8 cellular contexts compared by ENCODE assay signal in genomic region chr1:150320667-150320978, GRCh38. TPM values are rescaled to one million over a fixed set of nuclear protein-coding genes. Genes with fewer than 3 reads are reported as not detected.
A peak's percentile ranks its signal among the peaks of the same experiment; 100 is the strongest.
DNase-seq lines count a peak whose midpoint lies in the region; ATAC-seq, FAIRE-seq and TF ChIP-seq lines count a peak whose summit lies in the region.

No MANE protein-coding gene starts in this region.

- no peaks in the 10 kb centered on the region for H3K27me3 ChIP-seq in CD4-positive, CD25-positive, alpha-beta regulatory T cell (ENCODE audit: control insufficient read depth, insufficient read depth, low read length)
- H3K27me3 ChIP-seq in NT2/D1 (ENCODE audit: insufficient read depth, insufficient read length) (no peaks in the 10 kb centered on the region), H1 (replicated peaks in 1 of 4; ENCODE audit: control insufficient read depth in 3 of 4, extremely low read depth in 1 of 4, insufficient read depth in 3 of 4, low read length in 3 of 4) (no peaks in the 10 kb centered on the region; a peak in 1 of 7 replicates), osteoblast (ENCODE audit: insufficient read depth, low read length) (no peaks in the 10 kb centered on the region), H7 (ENCODE audit: control insufficient read depth, insufficient read depth, low read length) (no peaks in the 10 kb centered on the region)

- CTCF ChIA-PET in H1 (lab: Charles Lee; ENCODE audit: partially characterized antibody) = no interaction called here

- 97% methylated on average over 8 of the region's 8 CpGs; no CpG with 5 or more reads in 1 of the 2 experiments for WGBS in H1 (ENCODE audit: extremely low coverage in 1 of 2, insufficient coverage in 1 of 2, insufficient read length in 1 of 2, insufficient replicate concordance in 2 of 2, low coverage in 1 of 2, low lambda C conversion rate in 2 of 2, missing lambda C conversion rate in 1 of 2), 2 experiments

- peak overlapping the region; percentile 67 for H3K4me3 ChIP-seq in CD4-positive, CD25-positive, alpha-beta regulatory T cell (ENCODE audit: low read depth, low read length)
- peak overlapping the region; percentile 10 for H3K4me3 ChIP-seq in NT2/D1 (ENCODE audit: insufficient read length, low read depth)
- peak overlapping the region in 2 of 4 experiments; percentile 77 to 100; a peak in 3 of 8 replicates for H3K4me3 ChIP-seq in H1 (ENCODE audit: extremely low read depth in 1 of 4, insufficient read depth in 2 of 4, low read depth in 3 of 4, low read length in 4 of 4)
- peak overlapping the region; percentile 92 for H3K4me3 ChIP-seq in osteoblast (ENCODE audit: insufficient read depth, low read length)
- no peak overlapping the region for H3K4me3 ChIP-seq in H7 (ENCODE audit: insufficient read depth, low read depth, low read length)

- H3K9me3 Mint-ChIP-seq in CD4-positive, CD25-positive, alpha-beta regulatory T cell = no peaks in the 10 kb centered on the region

- H3K4me2 ChIP-seq in H1 (ENCODE audit: insufficient read depth in 1 of 2, low read depth in 2 of 2, low read length in 2 of 2) (peak overlapping the region; percentile 30 to 92; a peak in 2 of 4 replicates), osteoblast (ENCODE audit: insufficient read depth, low read length) (peak overlapping the region; percentile 89)

- no peak for FAIRE-seq in H1 (lab: Jason Lieb, UNC)

- peaks cover 8% of the 10 kb centered on the region; the same call in 1 of the 2 replicates for H3K23me2 ChIP-seq in H1 (ENCODE audit: low read depth, low read length)

- H2BK5ac ChIP-seq in H1 (ENCODE audit: low read depth, low read length) = no peak overlapping the region

- POLR2A ChIA-PET in H1 (lab: Charles Lee; ENCODE audit: partially characterized antibody) = interaction anchor here (1.0 to 1.9 kb wide), 6 partner anchors 9 to 92 kb away, joined by 4 to 8 read pairs (median 6); partner anchors contain the start of gene RPRD2

- no peak for TF ChIP-seq RAD21 in H1 (IDR thresholded peaks at IDR 0.05 in 1 of 2, conservative IDR thresholded peaks at IDR 0.05 in 1 of 2; ENCODE audit: low read depth in 2 of 2, low read length in 2 of 2)

- no peak overlapping the region for H4K5ac ChIP-seq in H1 (ENCODE audit: insufficient read length, low read depth, low read length)

- H4K8ac ChIP-seq in H1 (ENCODE audit: extremely low read depth, insufficient read depth, low read length) = no peak overlapping the region

- H3K4me3 Mint-ChIP-seq in CD4-positive, CD25-positive, alpha-beta regulatory T cell = peak overlapping the region; percentile 95 to 100 (median 99)

- peaks cover 12% of the 10 kb centered on the region for H3K4me1 ChIP-seq in CD4-positive, CD25-positive, alpha-beta regulatory T cell (ENCODE audit: control insufficient read depth, insufficient read depth, low read length, poor library complexity, severe bottlenecking)
- H3K4me1 ChIP-seq in NT2/D1 (ENCODE audit: insufficient read depth, insufficient read length) = no peaks in the 10 kb centered on the region
- H3K4me1 ChIP-seq in H1 (replicated peaks in 1 of 4; ENCODE audit: control insufficient read depth in 3 of 4, insufficient read depth in 4 of 4, low read length in 3 of 4) = peaks cover 0 to 6% (median 1%) of the 10 kb centered on the region in 4 experiments; a peak in 3 of 7 replicates
- peaks cover 8% of the 10 kb centered on the region for H3K4me1 ChIP-seq in osteoblast (ENCODE audit: insufficient read depth, low read length)

- H3K9me3 ChIP-seq in CD4-positive, CD25-positive, alpha-beta regulatory T cell (ENCODE audit: control insufficient read depth in 2 of 2, low read length in 2 of 2) = no peaks in the 10 kb centered on the region
- no peaks in the 10 kb centered on the region for H3K9me3 ChIP-seq in NT2/D1 (ENCODE audit: insufficient read depth, low read length)
- H3K9me3 ChIP-seq in H1 (ENCODE audit: insufficient read depth in 2 of 2, low read depth in 1 of 2, low read length in 1 of 2) = no peaks in the 10 kb centered on the region; a peak in 1 of 4 replicates
- no peaks in the 10 kb centered on the region for H3K9me3 ChIP-seq in osteoblast (ENCODE audit: low read depth, low read length)

- H4K91ac ChIP-seq in H1 (replicated peaks; ENCODE audit: insufficient read length, low read length) = no peak overlapping the region

- H3K27ac ChIP-seq in CD4-positive, CD25-positive, alpha-beta regulatory T cell (ENCODE audit: insufficient read depth, low read length, poor library complexity, severe bottlenecking) = peak overlapping the region; percentile 85
- H3K27ac ChIP-seq in H1 (ENCODE audit: low read depth, low read length) (no peak overlapping the region), osteoblast (ENCODE audit: low read depth, low read length) (no peak overlapping the region)

- H3K18ac ChIP-seq in H1 (ENCODE audit: extremely low read depth, low read length) = no peak overlapping the region

- no peak overlapping the region for H3K4ac ChIP-seq in H1 (replicated peaks; ENCODE audit: insufficient read length, low read depth, low read length)

- H3K79me1 ChIP-seq in H1 (ENCODE audit: low read depth, low read length) = peaks cover 6% of the 10 kb centered on the region; the same call in 1 of the 2 replicates

- H3K27me3 Mint-ChIP-seq in CD4-positive, CD25-positive, alpha-beta regulatory T cell = no peaks in the 10 kb centered on the region

- peaks cover 14% of the 10 kb centered on the region for H3K36me3 ChIP-seq in CD4-positive, CD25-positive, alpha-beta regulatory T cell (ENCODE audit: control insufficient read depth, insufficient read depth, low read length)
- H3K36me3 ChIP-seq in NT2/D1 (ENCODE audit: insufficient read depth, insufficient read length, low read length) (peaks cover 31% of the 10 kb centered on the region), H1 (ENCODE audit: control insufficient read depth in 2 of 4, insufficient read depth in 4 of 4, low read length in 3 of 4) (peaks cover 9 to 15% (median 9%) of the 10 kb centered on the region in 4 experiments), osteoblast (ENCODE audit: insufficient read depth, low read length) (peaks cover 11% of the 10 kb centered on the region), H7 (replicated peaks; ENCODE audit: control insufficient read depth, insufficient read depth, low read length) (peaks cover 7% of the 10 kb centered on the region)

- H2AFZ ChIP-seq in H1 (ENCODE audit: low read length) (no peak overlapping the region), osteoblast (ENCODE audit: low read length) (peak overlapping the region; percentile 76)

- H2BK20ac ChIP-seq in H1 (ENCODE audit: low read length) = no peak overlapping the region

- no peak overlapping the region for H3K14ac ChIP-seq in H1 (ENCODE audit: insufficient read length)

- peak in 1 of 3 donors; percentile 9 for DNase-seq in CD4-positive, CD25-positive, alpha-beta regulatory T cell
- DNase-seq in NT2/D1 (ENCODE audit: low read depth, low spot score) (no peak), H1 (ENCODE audit: low read depth in 1 of 2, low spot score in 2 of 2) (no peak), osteoblast (ENCODE audit: insufficient read length, low spot score, missing footprints) (no peak), omental fat pad (ENCODE audit: low spot score) (no peak), posterior vena cava (ENCODE audit: low spot score) (no peak), H7 (no peak)

- H3K23ac ChIP-seq in H1 (ENCODE audit: insufficient read length) = no peak overlapping the region

- no peak for ATAC-seq in CD4-positive, CD25-positive, alpha-beta regulatory T cell (ENCODE audit: low read depth in 2 of 2)
- ATAC-seq in omental fat pad (ENCODE audit: low FRiP score) (no peak), GM21529 (IDR thresholded peaks at IDR 0.05; ENCODE audit: unreplicated experiment) (no peak)

- H3K27ac Mint-ChIP-seq in CD4-positive, CD25-positive, alpha-beta regulatory T cell = peak overlapping the region; percentile 99 to 100 (median 99)

- no peak overlapping the region for H2BK12ac ChIP-seq in H1 (ENCODE audit: low read depth, low read length)

- H3K36me3 Mint-ChIP-seq in CD4-positive, CD25-positive, alpha-beta regulatory T cell = peaks cover 4% of the 10 kb centered on the region

- intact Hi-C loops in posterior vena cava (cut with DNase I) = no loop called here

- no peak overlapping the region for H2BK15ac ChIP-seq in H1 (ENCODE audit: low read length)

- H3K9ac ChIP-seq in NT2/D1 (ENCODE audit: insufficient read length, low read depth) (no peak overlapping the region), H1 (replicated peaks in 1 of 4; ENCODE audit: extremely low read depth in 1 of 4, low read depth in 3 of 4, low read length in 3 of 4) (no peak overlapping the region)

- peaks cover 12 to 28% of the 10 kb centered on the region in 2 experiments for H3K79me2 ChIP-seq in H1 (ENCODE audit: control insufficient read depth in 1 of 2, insufficient read depth in 2 of 2, low read length in 2 of 2)
- peaks cover 42% of the 10 kb centered on the region for H3K79me2 ChIP-seq in osteoblast (ENCODE audit: insufficient read depth, low read length)

- TF ChIP-seq POLR2A in H1 (IDR thresholded peaks at IDR 0.05; ENCODE audit: control extremely low read depth in 1 of 2, low read depth in 2 of 2, low read length in 2 of 2) = no peak

- H3K56ac ChIP-seq in H1 (replicated peaks; ENCODE audit: insufficient read length, low read depth, low read length) = no peak overlapping the region

- peaks cover 11 to 37% (median 21%) of the 10 kb centered on the region in 4 donors for H3K4me1 Mint-ChIP-seq in CD4-positive, CD25-positive, alpha-beta regulatory T cell

- TF ChIP-seq EP300 in H1 (IDR thresholded peaks at IDR 0.05; ENCODE audit: borderline replicate concordance in 1 of 2, low read depth in 2 of 2, low read length in 2 of 2) = no peak

- TF ChIP-seq CTCF in H1 (IDR thresholded peaks at IDR 0.05; ENCODE audit: control extremely low read depth in 1 of 3, insufficient read depth in 1 of 3, low read depth in 1 of 3, low read length in 3 of 3) (no peak), osteoblast (IDR thresholded peaks at IDR 0.05; ENCODE audit: extremely low read depth, low read depth, low read length) (no peak), omental fat pad (IDR thresholded peaks at IDR 0.05) (no peak)

- H4K20me1 ChIP-seq in H1 (replicated peaks in 1 of 2; ENCODE audit: control insufficient read depth in 1 of 2, insufficient read depth in 2 of 2, low read length in 2 of 2) = peaks cover 0 to under 1% of the 10 kb centered on the region in 2 experiments
- H4K20me1 ChIP-seq in osteoblast (ENCODE audit: insufficient read depth, low read length) = peaks cover 5% of the 10 kb centered on the region

- no peak overlapping the region for H2AK5ac ChIP-seq in H1 (ENCODE audit: low read depth, low read length)

- H2BK120ac ChIP-seq in H1 (replicated peaks; ENCODE audit: low read depth, low read length) = no peak overlapping the region

RNA-seq across cellular contexts. Expression of gene PRPF3, which starts 0.7 kb away (rescaled TPM):
- total RNA-seq in CD4-positive, CD25-positive, alpha-beta regulatory T cell = 106 TPM
- 10 to 100 TPM; 13.4 to 19.7 (median 17.0) TPM for polyA plus RNA-seq in CD4-positive, CD25-positive, alpha-beta regulatory T cell
- total RNA-seq in H1 (2021; fragmentation: NEBNext Ultra II Directional; extraction: Animal tissue kit (Norgen Biotek cat#: 25700)) = 58.1 and 65.8 TPM in 2 replicates
- polyA plus RNA-seq in H1 (2011; rRNA removed) = 15.1 and 17.9 TPM in 2 replicates
- polyA plus RNA-seq in H1 (2011; cell fraction: cytosol; rRNA removed) = 32.0 TPM
- 40.6 TPM for polyA plus RNA-seq in H1 (2011; cell fraction: nucleus; rRNA removed)
- polyA plus RNA-seq in H1 (2012, experiment 1 of 2) = 45.5 to 60.2 TPM (median 50.5 TPM) in 4 replicates
- polyA plus RNA-seq in H1 (2012, experiment 2 of 2) = 9.1 TPM
- 49.7 TPM for polyA plus RNA-seq in H1 (2013, experiment 1 of 2)
- 44.2 TPM for polyA plus RNA-seq in H1 (2013, experiment 2 of 2)
- polyA minus RNA-seq in H1 (2011; rRNA and poly(A)+ RNA removed) = 39.0 and 39.6 TPM in 2 replicates
- polyA minus RNA-seq in H1 (2011; cell fraction: cytosol; rRNA and poly(A)+ RNA removed) = 21.8 TPM
- polyA minus RNA-seq in H1 (2011; cell fraction: nucleus; rRNA and poly(A)+ RNA removed) = 50.5 TPM
- 33.9 and 35.8 TPM in 2 replicates for total RNA-seq in osteoblast
- total RNA-seq in omental fat pad = 10 to 100 TPM; 23.3 to 68.6 (median 48.5) TPM
- total RNA-seq in posterior vena cava = 10 to 100 TPM; 32.4 to 39.3 TPM
- 46.9 and 58.0 TPM in 2 replicates for total RNA-seq in H7 (2014; rRNA removed; shearing (Covaris generic))

RNA-seq across cellular contexts. Expression of gene MRPS21, which starts 27.0 kb away (rescaled TPM):
- total RNA-seq in CD4-positive, CD25-positive, alpha-beta regulatory T cell = 45.3 TPM
- polyA plus RNA-seq in CD4-positive, CD25-positive, alpha-beta regulatory T cell = 10 to 100 TPM; 76.9 to 89.4 (median 86.1) TPM
- 99.8 and 104 TPM in 2 replicates for total RNA-seq in H1 (2021; fragmentation: NEBNext Ultra II Directional; extraction: Animal tissue kit (Norgen Biotek cat#: 25700))
- 59.0 and 81.9 TPM in 2 replicates for polyA plus RNA-seq in H1 (2011; rRNA removed)
- polyA plus RNA-seq in H1 (2011; cell fraction: cytosol; rRNA removed) = 106 TPM
- polyA plus RNA-seq in H1 (2011; cell fraction: nucleus; rRNA removed) = 87.5 TPM
- polyA plus RNA-seq in H1 (2012, experiment 1 of 2) = 81.5 to 134 TPM (median 118 TPM) in 4 replicates
- polyA plus RNA-seq in H1 (2012, experiment 2 of 2) = 69.8 TPM
- 160 TPM for polyA plus RNA-seq in H1 (2013, experiment 1 of 2)
- polyA plus RNA-seq in H1 (2013, experiment 2 of 2) = 157 TPM
- polyA minus RNA-seq in H1 (2011; rRNA and poly(A)+ RNA removed) = 26.2 and 30.7 TPM in 2 replicates
- polyA minus RNA-seq in H1 (2011; cell fraction: cytosol; rRNA and poly(A)+ RNA removed) = 23.5 TPM
- polyA minus RNA-seq in H1 (2011; cell fraction: nucleus; rRNA and poly(A)+ RNA removed) = 44.6 TPM
- total RNA-seq in osteoblast = 28.0 and 29.0 TPM in 2 replicates
- 10 to 100 TPM; 35.7 to 45.3 (median 36.6) TPM for total RNA-seq in omental fat pad
- 10 to 100 TPM; 40.6 to 49.4 TPM for total RNA-seq in posterior vena cava
- 113 and 129 TPM in 2 replicates for total RNA-seq in H7 (2014; rRNA removed; shearing (Covaris generic))

RNA-seq across cellular contexts. Expression of gene CIART, which starts 38.3 kb away (rescaled TPM):
- total RNA-seq in CD4-positive, CD25-positive, alpha-beta regulatory T cell = 2.2 TPM
- 1 to 10 TPM in 2 of 4 donors, under 1 TPM in 2; 0.56 to 1.3 (median 0.91) TPM for polyA plus RNA-seq in CD4-positive, CD25-positive, alpha-beta regulatory T cell
- total RNA-seq in H1 (2021; fragmentation: NEBNext Ultra II Directional; extraction: Animal tissue kit (Norgen Biotek cat#: 25700)) = 9.6 and 10.6 TPM in 2 replicates
- 23.3 and 33.3 TPM in 2 replicates for polyA plus RNA-seq in H1 (2011; rRNA removed)
- polyA plus RNA-seq in H1 (2011; cell fraction: cytosol; rRNA removed) = 23.2 TPM
- 24.1 TPM for polyA plus RNA-seq in H1 (2011; cell fraction: nucleus; rRNA removed)
- 14.7 to 18.2 TPM (median 17.7 TPM) in 4 replicates for polyA plus RNA-seq in H1 (2012, experiment 1 of 2)
- 16.4 TPM for polyA plus RNA-seq in H1 (2012, experiment 2 of 2)
- polyA plus RNA-seq in H1 (2013, experiment 1 of 2) = 10.0 TPM
- 9.6 TPM for polyA plus RNA-seq in H1 (2013, experiment 2 of 2)
- 24.5 and 28.3 TPM in 2 replicates for polyA minus RNA-seq in H1 (2011; rRNA and poly(A)+ RNA removed)
- 8.8 TPM for polyA minus RNA-seq in H1 (2011; cell fraction: cytosol; rRNA and poly(A)+ RNA removed)
- polyA minus RNA-seq in H1 (2011; cell fraction: nucleus; rRNA and poly(A)+ RNA removed) = 10.9 TPM
- 15.6 and 16.3 TPM in 2 replicates for total RNA-seq in osteoblast
- 1 to 10 TPM in 3 of 4 donors, under 1 TPM in 1; 0.75 to 5.5 (median 2.2) TPM for total RNA-seq in omental fat pad
- 1 to 10 TPM; 6.7 to 9.1 TPM for total RNA-seq in posterior vena cava
- 5.3 and 10.6 TPM in 2 replicates for total RNA-seq in H7 (2014; rRNA removed; shearing (Covaris generic))

RNA-seq across cellular contexts. Expression of gene RPRD2, which starts 43.3 kb away (rescaled TPM):
- 51.3 TPM for total RNA-seq in CD4-positive, CD25-positive, alpha-beta regulatory T cell
- polyA plus RNA-seq in CD4-positive, CD25-positive, alpha-beta regulatory T cell = 10 to 100 TPM; 24.0 to 34.0 (median 32.5) TPM
- 30.2 and 32.4 TPM in 2 replicates for total RNA-seq in H1 (2021; fragmentation: NEBNext Ultra II Directional; extraction: Animal tissue kit (Norgen Biotek cat#: 25700))
- polyA plus RNA-seq in H1 (2011; rRNA removed) = 14.4 and 14.6 TPM in 2 replicates
- polyA plus RNA-seq in H1 (2011; cell fraction: cytosol; rRNA removed) = 8.4 TPM
- polyA plus RNA-seq in H1 (2011; cell fraction: nucleus; rRNA removed) = 16.8 TPM
- polyA plus RNA-seq in H1 (2012, experiment 1 of 2) = 16.0 to 19.9 TPM (median 17.9 TPM) in 4 replicates
- polyA plus RNA-seq in H1 (2012, experiment 2 of 2) = 5.4 TPM
- 19.1 TPM for polyA plus RNA-seq in H1 (2013, experiment 1 of 2)
- polyA plus RNA-seq in H1 (2013, experiment 2 of 2) = 17.9 TPM
- polyA minus RNA-seq in H1 (2011; rRNA and poly(A)+ RNA removed) = 17.0 and 17.4 TPM in 2 replicates
- polyA minus RNA-seq in H1 (2011; cell fraction: cytosol; rRNA and poly(A)+ RNA removed) = 12.2 TPM
- 21.4 TPM for polyA minus RNA-seq in H1 (2011; cell fraction: nucleus; rRNA and poly(A)+ RNA removed)
- total RNA-seq in osteoblast (12.3 and 13.3 TPM in 2 replicates), omental fat pad (10 to 100 TPM; 14.5 to 19.9 (median 16.3) TPM), posterior vena cava (10 to 100 TPM; 22.4 to 26.2 TPM)
- total RNA-seq in H7 (2014; rRNA removed; shearing (Covaris generic)) = 14.5 and 19.0 TPM in 2 replicates

RNA-seq across cellular contexts. Expression of gene C1orf54, which starts 48.0 kb away (rescaled TPM):
- total RNA-seq in CD4-positive, CD25-positive, alpha-beta regulatory T cell = 4.6 TPM
- 1 to 10 TPM; 2.0 to 6.4 (median 3.5) TPM for polyA plus RNA-seq in CD4-positive, CD25-positive, alpha-beta regulatory T cell
- total RNA-seq in H1 (2021; fragmentation: NEBNext Ultra II Directional; extraction: Animal tissue kit (Norgen Biotek cat#: 25700)) = 19.8 and 20.4 TPM in 2 replicates
- 12.2 and 30.2 TPM in 2 replicates for polyA plus RNA-seq in H1 (2011; rRNA removed)
- 22.3 TPM for polyA plus RNA-seq in H1 (2011; cell fraction: cytosol; rRNA removed)
- polyA plus RNA-seq in H1 (2011; cell fraction: nucleus; rRNA removed) = 6.4 TPM
- polyA plus RNA-seq in H1 (2012, experiment 1 of 2) = 20.3 to 29.7 TPM (median 25.5 TPM) in 4 replicates
- 51.2 TPM for polyA plus RNA-seq in H1 (2012, experiment 2 of 2)
- 25.8 TPM for polyA plus RNA-seq in H1 (2013, experiment 1 of 2)
- 33.2 TPM for polyA plus RNA-seq in H1 (2013, experiment 2 of 2)
- polyA minus RNA-seq in H1 (2011; rRNA and poly(A)+ RNA removed) = 4.2 and 7.2 TPM in 2 replicates
- polyA minus RNA-seq in H1 (2011; cell fraction: cytosol; rRNA and poly(A)+ RNA removed) = 5.0 TPM
- polyA minus RNA-seq in H1 (2011; cell fraction: nucleus; rRNA and poly(A)+ RNA removed) = 3.5 TPM
- total RNA-seq in osteoblast (32.2 and 45.4 TPM in 2 replicates), omental fat pad (10 to 100 TPM in 2 of 4 donors, 1 to 10 TPM in 2; 5.8 to 12.0 (median 10.1) TPM), posterior vena cava (10 to 100 TPM; 39.3 to 44.2 TPM)
- total RNA-seq in H7 (2014; rRNA removed; shearing (Covaris generic)) = 5.0 and 15.6 TPM in 2 replicates
